In the genomic region with DNA sequence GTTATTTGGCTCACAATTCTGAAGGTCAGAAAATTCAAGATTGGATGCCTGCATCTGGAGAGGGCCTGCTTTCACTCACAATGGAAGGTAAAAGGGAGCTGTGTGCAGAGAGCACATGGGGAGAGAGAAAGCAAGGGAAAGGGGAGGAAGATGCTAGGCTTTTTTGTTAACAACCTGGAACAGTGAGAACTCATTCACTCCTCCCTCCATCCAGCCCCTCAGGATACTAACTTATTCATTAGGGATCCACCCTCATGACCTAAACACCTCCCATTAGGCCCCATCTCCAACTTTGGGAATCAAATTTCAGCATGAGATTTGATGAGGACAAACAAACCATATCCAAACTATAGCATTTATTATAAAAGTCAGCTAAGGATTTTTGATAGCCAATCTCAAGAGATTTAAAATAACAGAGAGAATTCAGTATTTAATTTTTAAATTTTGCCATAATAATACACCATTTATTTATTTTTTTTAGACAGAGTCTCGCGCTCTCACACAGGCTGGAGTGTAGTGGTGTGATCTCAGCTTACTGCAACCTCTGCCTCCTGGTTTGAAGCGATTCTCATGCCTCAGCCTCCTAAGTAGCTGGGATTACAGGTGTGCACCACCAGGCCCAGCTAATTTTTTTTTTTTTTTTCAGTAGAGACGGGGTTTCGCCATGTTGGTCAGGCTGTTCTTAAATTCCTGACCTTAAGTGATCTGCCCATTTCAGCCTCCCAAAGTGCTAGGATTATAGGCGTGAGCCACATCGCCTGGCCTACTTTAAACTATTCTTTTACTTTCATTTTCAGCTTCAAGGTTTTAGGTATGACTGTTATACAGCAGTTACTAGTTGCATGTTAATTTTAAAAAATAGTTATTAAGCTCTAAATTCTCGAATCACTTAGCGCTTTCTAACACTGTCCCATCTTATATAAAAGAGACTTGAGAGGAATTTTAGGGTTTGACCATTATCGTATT, we compare ENCODE assay signal across 2 cellular contexts.
TF ChIP-seq lines count a peak whose summit lies in the region.

No MANE protein-coding gene starts in this region.

TF ChIP-seq in SK-N-SH, 30 proteins besides CTCF, POLR2A, EP300 and RAD21:
- TF ChIP-seq MEF2A (IDR thresholded peaks at IDR 0.05; ENCODE audit: borderline replicate concordance, low read depth) (no peak), SIN3A (IDR thresholded peaks at IDR 0.05; ENCODE audit: borderline replicate concordance, low read depth, low read length) (no peak), FOSL2 (IDR thresholded peaks at IDR 0.05; ENCODE audit: borderline replicate concordance, low read depth) (no peak), EZH2phosphoT487 (IDR thresholded peaks at IDR 0.05; ENCODE audit: borderline replicate concordance, low read depth) (no peak), MXI1 (IDR thresholded peaks at IDR 0.05; ENCODE audit: low read depth, low read length) (no peak), FOXJ3 (CRISPR knock-in tag; IDR thresholded peaks at IDR 0.05) (no peak), CHD2 (IDR thresholded peaks at IDR 0.05; ENCODE audit: low read length, partially characterized antibody) (no peak), TCF12 (IDR thresholded peaks at IDR 0.05) (no peak), ELF1 (IDR thresholded peaks at IDR 0.05) (no peak), JUND (IDR thresholded peaks at IDR 0.05) (no peak), TAF1 (IDR thresholded peaks at IDR 0.05; ENCODE audit: borderline replicate concordance, low read depth, low read length) (no peak), RCOR1 (IDR thresholded peaks at IDR 0.05; ENCODE audit: low read length) (no peak), TEAD4 (IDR thresholded peaks at IDR 0.05; ENCODE audit: borderline replicate concordance, insufficient read depth) (no peak), FOXM1 (IDR thresholded peaks at IDR 0.05; ENCODE audit: low read depth) (no peak), GATA2 (CRISPR knock-in tag; IDR thresholded peaks at IDR 0.05) (no peak)
- TF ChIP-seq, protein P1, sequence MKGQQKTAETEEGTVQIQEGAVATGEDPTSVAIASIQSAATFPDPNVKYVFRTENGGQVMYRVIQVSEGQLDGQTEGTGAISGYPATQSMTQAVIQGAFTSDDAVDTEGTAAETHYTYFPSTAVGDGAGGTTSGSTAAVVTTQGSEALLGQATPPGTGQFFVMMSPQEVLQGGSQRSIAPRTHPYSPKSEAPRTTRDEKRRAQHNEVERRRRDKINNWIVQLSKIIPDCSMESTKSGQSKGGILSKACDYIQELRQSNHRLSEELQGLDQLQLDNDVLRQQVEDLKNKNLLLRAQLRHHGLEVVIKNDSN (IDR thresholded peaks at IDR 0.05; ENCODE audit: borderline replicate concordance, low read depth) = no peak
- TF ChIP-seq, protein P2, sequence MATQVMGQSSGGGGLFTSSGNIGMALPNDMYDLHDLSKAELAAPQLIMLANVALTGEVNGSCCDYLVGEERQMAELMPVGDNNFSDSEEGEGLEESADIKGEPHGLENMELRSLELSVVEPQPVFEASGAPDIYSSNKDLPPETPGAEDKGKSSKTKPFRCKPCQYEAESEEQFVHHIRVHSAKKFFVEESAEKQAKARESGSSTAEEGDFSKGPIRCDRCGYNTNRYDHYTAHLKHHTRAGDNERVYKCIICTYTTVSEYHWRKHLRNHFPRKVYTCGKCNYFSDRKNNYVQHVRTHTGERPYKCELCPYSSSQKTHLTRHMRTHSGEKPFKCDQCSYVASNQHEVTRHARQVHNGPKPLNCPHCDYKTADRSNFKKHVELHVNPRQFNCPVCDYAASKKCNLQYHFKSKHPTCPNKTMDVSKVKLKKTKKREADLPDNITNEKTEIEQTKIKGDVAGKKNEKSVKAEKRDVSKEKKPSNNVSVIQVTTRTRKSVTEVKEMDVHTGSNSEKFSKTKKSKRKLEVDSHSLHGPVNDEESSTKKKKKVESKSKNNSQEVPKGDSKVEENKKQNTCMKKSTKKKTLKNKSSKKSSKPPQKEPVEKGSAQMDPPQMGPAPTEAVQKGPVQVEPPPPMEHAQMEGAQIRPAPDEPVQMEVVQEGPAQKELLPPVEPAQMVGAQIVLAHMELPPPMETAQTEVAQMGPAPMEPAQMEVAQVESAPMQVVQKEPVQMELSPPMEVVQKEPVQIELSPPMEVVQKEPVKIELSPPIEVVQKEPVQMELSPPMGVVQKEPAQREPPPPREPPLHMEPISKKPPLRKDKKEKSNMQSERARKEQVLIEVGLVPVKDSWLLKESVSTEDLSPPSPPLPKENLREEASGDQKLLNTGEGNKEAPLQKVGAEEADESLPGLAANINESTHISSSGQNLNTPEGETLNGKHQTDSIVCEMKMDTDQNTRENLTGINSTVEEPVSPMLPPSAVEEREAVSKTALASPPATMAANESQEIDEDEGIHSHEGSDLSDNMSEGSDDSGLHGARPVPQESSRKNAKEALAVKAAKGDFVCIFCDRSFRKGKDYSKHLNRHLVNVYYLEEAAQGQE (IDR thresholded peaks at IDR 0.05; ENCODE audit: low read depth, low read length) = no peak
- TF ChIP-seq, protein P3, sequence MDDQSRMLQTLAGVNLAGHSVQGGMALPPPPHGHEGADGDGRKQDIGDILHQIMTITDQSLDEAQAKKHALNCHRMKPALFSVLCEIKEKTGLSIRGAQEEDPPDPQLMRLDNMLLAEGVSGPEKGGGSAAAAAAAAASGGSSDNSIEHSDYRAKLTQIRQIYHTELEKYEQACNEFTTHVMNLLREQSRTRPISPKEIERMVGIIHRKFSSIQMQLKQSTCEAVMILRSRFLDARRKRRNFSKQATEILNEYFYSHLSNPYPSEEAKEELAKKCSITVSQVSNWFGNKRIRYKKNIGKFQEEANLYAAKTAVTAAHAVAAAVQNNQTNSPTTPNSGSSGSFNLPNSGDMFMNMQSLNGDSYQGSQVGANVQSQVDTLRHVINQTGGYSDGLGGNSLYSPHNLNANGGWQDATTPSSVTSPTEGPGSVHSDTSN (IDR thresholded peaks at IDR 0.05) = no peak
TF ChIP-seq in SK-N-SH: peak in this region for 0.

TF ChIP-seq in SK-N-SH treated with all-trans-retinoic acid at 6 μM for 48 hours, 23 proteins besides CTCF, POLR2A, EP300 and RAD21:
- no peak for TF ChIP-seq ZFP30 (CRISPR knock-in tag; IDR thresholded peaks at IDR 0.05)
- no peak for TF ChIP-seq SNAI2 (CRISPR knock-in tag; IDR thresholded peaks at IDR 0.05)
- no peak for TF ChIP-seq ZFP3 (CRISPR knock-in tag; IDR thresholded peaks at IDR 0.05)
- TF ChIP-seq TCF4 (CRISPR knock-in tag; IDR thresholded peaks at IDR 0.05; ENCODE audit: borderline replicate concordance) = no peak
- TF ChIP-seq, protein P4, sequence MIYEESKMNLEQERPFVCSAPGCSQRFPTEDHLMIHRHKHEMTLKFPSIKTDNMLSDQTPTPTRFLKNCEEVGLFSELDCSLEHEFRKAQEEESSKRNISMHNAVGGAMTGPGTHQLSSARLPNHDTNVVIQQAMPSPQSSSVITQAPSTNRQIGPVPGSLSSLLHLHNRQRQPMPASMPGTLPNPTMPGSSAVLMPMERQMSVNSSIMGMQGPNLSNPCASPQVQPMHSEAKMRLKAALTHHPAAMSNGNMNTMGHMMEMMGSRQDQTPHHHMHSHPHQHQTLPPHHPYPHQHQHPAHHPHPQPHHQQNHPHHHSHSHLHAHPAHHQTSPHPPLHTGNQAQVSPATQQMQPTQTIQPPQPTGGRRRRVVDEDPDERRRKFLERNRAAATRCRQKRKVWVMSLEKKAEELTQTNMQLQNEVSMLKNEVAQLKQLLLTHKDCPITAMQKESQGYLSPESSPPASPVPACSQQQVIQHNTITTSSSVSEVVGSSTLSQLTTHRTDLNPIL (CRISPR knock-in tag; IDR thresholded peaks at IDR 0.05; ENCODE audit: low read depth) = no peak
- TF ChIP-seq ZNF70 (CRISPR knock-in tag; IDR thresholded peaks at IDR 0.05) = no peak
- no peak for TF ChIP-seq PPARA (CRISPR knock-in tag; IDR thresholded peaks at IDR 0.05; ENCODE audit: borderline replicate concordance)
- TF ChIP-seq, protein P5, sequence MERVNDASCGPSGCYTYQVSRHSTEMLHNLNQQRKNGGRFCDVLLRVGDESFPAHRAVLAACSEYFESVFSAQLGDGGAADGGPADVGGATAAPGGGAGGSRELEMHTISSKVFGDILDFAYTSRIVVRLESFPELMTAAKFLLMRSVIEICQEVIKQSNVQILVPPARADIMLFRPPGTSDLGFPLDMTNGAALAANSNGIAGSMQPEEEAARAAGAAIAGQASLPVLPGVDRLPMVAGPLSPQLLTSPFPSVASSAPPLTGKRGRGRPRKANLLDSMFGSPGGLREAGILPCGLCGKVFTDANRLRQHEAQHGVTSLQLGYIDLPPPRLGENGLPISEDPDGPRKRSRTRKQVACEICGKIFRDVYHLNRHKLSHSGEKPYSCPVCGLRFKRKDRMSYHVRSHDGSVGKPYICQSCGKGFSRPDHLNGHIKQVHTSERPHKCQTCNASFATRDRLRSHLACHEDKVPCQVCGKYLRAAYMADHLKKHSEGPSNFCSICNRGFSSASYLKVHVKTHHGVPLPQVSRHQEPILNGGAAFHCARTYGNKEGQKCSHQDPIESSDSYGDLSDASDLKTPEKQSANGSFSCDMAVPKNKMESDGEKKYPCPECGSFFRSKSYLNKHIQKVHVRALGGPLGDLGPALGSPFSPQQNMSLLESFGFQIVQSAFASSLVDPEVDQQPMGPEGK (CRISPR knock-in tag; IDR thresholded peaks at IDR 0.05; ENCODE audit: borderline replicate concordance) = no peak
- no peak for TF ChIP-seq ZNF565 (CRISPR knock-in tag; conservative IDR thresholded peaks at IDR 0.05; ENCODE audit: low read depth)
- TF ChIP-seq TOX (CRISPR knock-in tag; IDR thresholded peaks at IDR 0.05; ENCODE audit: borderline replicate concordance) = no peak
- no peak for TF ChIP-seq RARB (CRISPR knock-in tag; IDR thresholded peaks at IDR 0.05)
- no peak for TF ChIP-seq CSDC2 (CRISPR knock-in tag; IDR thresholded peaks at IDR 0.05)
- TF ChIP-seq ARNTL (CRISPR knock-in tag; IDR thresholded peaks at IDR 0.05; ENCODE audit: borderline replicate concordance, low read depth) = no peak
- TF ChIP-seq OSR1 (CRISPR knock-in tag; IDR thresholded peaks at IDR 0.05) = no peak
- no peak for TF ChIP-seq BACH2 (CRISPR knock-in tag; IDR thresholded peaks at IDR 0.05; ENCODE audit: borderline replicate concordance)
- TF ChIP-seq, protein P6, sequence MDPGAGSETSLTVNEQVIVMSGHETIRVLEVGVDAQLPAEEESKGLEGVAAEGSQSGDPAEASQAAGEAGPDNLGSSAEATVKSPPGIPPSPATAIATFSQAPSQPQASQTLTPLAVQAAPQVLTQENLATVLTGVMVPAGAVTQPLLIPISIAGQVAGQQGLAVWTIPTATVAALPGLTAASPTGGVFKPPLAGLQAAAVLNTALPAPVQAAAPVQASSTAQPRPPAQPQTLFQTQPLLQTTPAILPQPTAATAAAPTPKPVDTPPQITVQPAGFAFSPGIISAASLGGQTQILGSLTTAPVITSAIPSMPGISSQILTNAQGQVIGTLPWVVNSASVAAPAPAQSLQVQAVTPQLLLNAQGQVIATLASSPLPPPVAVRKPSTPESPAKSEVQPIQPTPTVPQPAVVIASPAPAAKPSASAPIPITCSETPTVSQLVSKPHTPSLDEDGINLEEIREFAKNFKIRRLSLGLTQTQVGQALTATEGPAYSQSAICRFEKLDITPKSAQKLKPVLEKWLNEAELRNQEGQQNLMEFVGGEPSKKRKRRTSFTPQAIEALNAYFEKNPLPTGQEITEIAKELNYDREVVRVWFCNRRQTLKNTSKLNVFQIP (CRISPR knock-in tag; IDR thresholded peaks at IDR 0.05; ENCODE audit: borderline replicate concordance, low read depth) = no peak
- TF ChIP-seq ZC3H10 (CRISPR knock-in tag; IDR thresholded peaks at IDR 0.05) = no peak
TF ChIP-seq in SK-N-SH treated with all-trans-retinoic acid at 6 μM for 48 hours: peak in this region for 0.
